In genomic region chr15:78033864-78034263, GRCh38 we compare ENCODE assay signal across 10 cellular contexts. TPM values are rescaled to one million over a fixed set of nuclear protein-coding genes. Genes with fewer than 3 reads are reported as not detected.
DNase-seq lines count a peak whose midpoint lies in the region; ATAC-seq, FAIRE-seq and TF ChIP-seq lines count a peak whose summit lies in the region.
"Had no signal": no experiment of that assay in that cellular context is flagged by ENCODE, and none has a peak within 500 bp of the region (broad histone marks: within the 10 kb centered on the region; RNA-seq: fewer than 3 reads in every experiment).

No MANE protein-coding gene starts in this region.

- peaks cover 34% of the 10 kb centered on the region for H3K36me3 Mint-ChIP-seq in activated T-helper 1 cell treated with anti-CD3 and anti-CD28 coated beads, Interleukin-12 subunit alpha, Interleukin-12 subunit beta, Interleukin-2, Interleukin-4 antibody, amounts not matched to agents 30 ng/mL and 10 ng/mL and 1 ng/mL, durations not matched to agents 14 hours and 24 hours and 36 hours (ENCODE audit: low read depth)
- H3K36me3 Mint-ChIP-seq in natural killer cell treated with Interleukin-12 subunit alpha and Interleukin-12 subunit beta and Interleukin-15 and Interleukin-18, amount 100 ng/mL, for 72 hours = peaks cover 6% of the 10 kb centered on the region

- H3K27ac Mint-ChIP-seq in activated T-helper 1 cell treated with anti-CD3 and anti-CD28 coated beads, Interleukin-12 subunit alpha, Interleukin-12 subunit beta, Interleukin-2, Interleukin-4 antibody, amounts not matched to agents 30 ng/mL and 10 ng/mL and 1 ng/mL, durations not matched to agents 14 hours and 24 hours and 36 hours = peak overlapping the region; percentile 69
- H3K27ac Mint-ChIP-seq in natural killer cell treated with Interleukin-12 subunit alpha and Interleukin-12 subunit beta and Interleukin-15 and Interleukin-18, amount 100 ng/mL, for 72 hours = peak overlapping the region; percentile 62 to 79

- H3K27me3 Mint-ChIP-seq in activated T-helper 1 cell treated with anti-CD3 and anti-CD28 coated beads, Interleukin-12 subunit alpha, Interleukin-12 subunit beta, Interleukin-2, Interleukin-4 antibody, amounts not matched to agents 30 ng/mL and 10 ng/mL and 1 ng/mL, durations not matched to agents 14 hours and 24 hours and 36 hours (ENCODE audit: insufficient read depth) = no peaks in the 10 kb centered on the region
- no peaks in the 10 kb centered on the region for H3K27me3 Mint-ChIP-seq in natural killer cell treated with Interleukin-12 subunit alpha and Interleukin-12 subunit beta and Interleukin-15 and Interleukin-18, amount 100 ng/mL, for 72 hours

- peaks cover 76% of the 10 kb centered on the region for H3K4me1 Mint-ChIP-seq in activated T-helper 1 cell treated with anti-CD3 and anti-CD28 coated beads, Interleukin-12 subunit alpha, Interleukin-12 subunit beta, Interleukin-2, Interleukin-4 antibody, amounts not matched to agents 30 ng/mL and 10 ng/mL and 1 ng/mL, durations not matched to agents 14 hours and 24 hours and 36 hours (ENCODE audit: low read depth)
- H3K4me1 Mint-ChIP-seq in natural killer cell treated with Interleukin-12 subunit alpha and Interleukin-12 subunit beta and Interleukin-15 and Interleukin-18, amount 100 ng/mL, for 72 hours (ENCODE audit: low read depth in 2 of 2) = peaks cover 48 to 74% of the 10 kb centered on the region in 2 donors

- peak overlapping the region; percentile 28 for H3K4me3 Mint-ChIP-seq in activated T-helper 1 cell treated with anti-CD3 and anti-CD28 coated beads, Interleukin-12 subunit alpha, Interleukin-12 subunit beta, Interleukin-2, Interleukin-4 antibody, amounts not matched to agents 30 ng/mL and 10 ng/mL and 1 ng/mL, durations not matched to agents 14 hours and 24 hours and 36 hours
- H3K4me3 Mint-ChIP-seq in natural killer cell treated with Interleukin-12 subunit alpha and Interleukin-12 subunit beta and Interleukin-15 and Interleukin-18, amount 100 ng/mL, for 72 hours = peak overlapping the region; percentile 76

- intact Hi-C loops in activated T-helper 1 cell treated with anti-CD3 and anti-CD28 coated beads, Interleukin-12 subunit alpha, Interleukin-12 subunit beta, Interleukin-2, Interleukin-4 antibody, amounts not matched to agents 30 ng/mL and 10 ng/mL and 1 ng/mL, durations not matched to agents 14 hours and 24 hours and 36 hours (cut with micrococcal nuclease) = loop anchor here (1.0 kb wide), 4 partner anchors 10 to 74 kb away; partner anchors contain the start of gene TBC1D2B
- intact Hi-C loops in left cardiac atrium (cut with DNase I) = no loop called here

- no peaks in the 10 kb centered on the region for H3K9me3 Mint-ChIP-seq in activated T-helper 1 cell treated with anti-CD3 and anti-CD28 coated beads, Interleukin-12 subunit alpha, Interleukin-12 subunit beta, Interleukin-2, Interleukin-4 antibody, amounts not matched to agents 30 ng/mL and 10 ng/mL and 1 ng/mL, durations not matched to agents 14 hours and 24 hours and 36 hours
- no peaks in the 10 kb centered on the region for H3K9me3 Mint-ChIP-seq in natural killer cell treated with Interleukin-12 subunit alpha and Interleukin-12 subunit beta and Interleukin-15 and Interleukin-18, amount 100 ng/mL, for 72 hours

- FAIRE-seq in GM12892 (lab: Jason Lieb, UNC) = peak; percentile 14

- ATAC-seq in natural killer cell treated with Interleukin-12 subunit alpha and Interleukin-12 subunit beta and Interleukin-15 and Interleukin-18, amount 100 ng/mL, for 72 hours = no peak
- no peak for ATAC-seq in GM19463 (IDR thresholded peaks at IDR 0.05; ENCODE audit: unreplicated experiment)
- ATAC-seq in HG02588 (IDR thresholded peaks at IDR 0.05; ENCODE audit: unreplicated experiment) = no peak
- no peak for ATAC-seq in left cardiac atrium
- no peak for ATAC-seq in HG03135 (IDR thresholded peaks at IDR 0.05; ENCODE audit: unreplicated experiment)

- DNase-seq in GM12892 (ENCODE audit: insufficient read length) (no peak), NCI-H1436 treated with DMSO at 0.1 percent for 48 hours (lab: John Stamatoyannopoulos, UW) (peak; percentile 49), left cardiac atrium (no peak)
- DNase-seq in activated T-helper 1 cell treated with anti-CD3 and anti-CD28 coated beads, Interleukin-12 subunit alpha, Interleukin-12 subunit beta, Interleukin-2, Interleukin-4 antibody, amounts not matched to agents 30 ng/mL and 10 ng/mL and 1 ng/mL, durations not matched to agents 14 hours and 24 hours and 36 hours (ENCODE audit: low spot score) = no peak
- no peak for DNase-seq in natural killer cell treated with Interleukin-12 subunit alpha and Interleukin-12 subunit beta and Interleukin-15 and Interleukin-18, amount 100 ng/mL, for 72 hours (ENCODE audit: low spot score)
- DNase-seq: OCI-M1 had no signal

- no peak for TF ChIP-seq POLR2A in GM12892 (IDR thresholded peaks at IDR 0.05; ENCODE audit: low read depth, low read length)

RNA-seq across cellular contexts. Expression of gene TBC1D2B, which starts 43.6 kb away (rescaled TPM):
- polyA plus RNA-seq in GM12892 (2012; ENCODE audit: missing spikeins) = 17.2 TPM
- total RNA-seq in activated T-helper 1 cell treated with anti-CD3 and anti-CD28 coated beads, Interleukin-12 subunit alpha, Interleukin-12 subunit beta, Interleukin-2, Interleukin-4 antibody, amounts not matched to agents 30 ng/mL and 10 ng/mL and 1 ng/mL, durations not matched to agents 14 hours and 24 hours and 36 hours = 60.8 and 64.7 TPM in 2 replicates
- 10 to 100 TPM; 54.1 to 97.0 TPM for total RNA-seq in natural killer cell treated with Interleukin-12 subunit alpha and Interleukin-12 subunit beta and Interleukin-15 and Interleukin-18, amount 100 ng/mL, for 72 hours
- 10 to 100 TPM; 20.5 to 23.7 TPM for total RNA-seq in left cardiac atrium

RNA-seq across cellular contexts. Expression of gene SH2D7, which starts 58.5 kb away (rescaled TPM):
- polyA plus RNA-seq in GM12892 (2012; ENCODE audit: missing spikeins) = not detected
- total RNA-seq in activated T-helper 1 cell treated with anti-CD3 and anti-CD28 coated beads, Interleukin-12 subunit alpha, Interleukin-12 subunit beta, Interleukin-2, Interleukin-4 antibody, amounts not matched to agents 30 ng/mL and 10 ng/mL and 1 ng/mL, durations not matched to agents 14 hours and 24 hours and 36 hours = not detected in 2 replicates
- not detected for total RNA-seq in natural killer cell treated with Interleukin-12 subunit alpha and Interleukin-12 subunit beta and Interleukin-15 and Interleukin-18, amount 100 ng/mL, for 72 hours
- total RNA-seq in left cardiac atrium = not detected
- total RNA-seq: smooth muscle cell had no signal
